In the genomic region with DNA sequence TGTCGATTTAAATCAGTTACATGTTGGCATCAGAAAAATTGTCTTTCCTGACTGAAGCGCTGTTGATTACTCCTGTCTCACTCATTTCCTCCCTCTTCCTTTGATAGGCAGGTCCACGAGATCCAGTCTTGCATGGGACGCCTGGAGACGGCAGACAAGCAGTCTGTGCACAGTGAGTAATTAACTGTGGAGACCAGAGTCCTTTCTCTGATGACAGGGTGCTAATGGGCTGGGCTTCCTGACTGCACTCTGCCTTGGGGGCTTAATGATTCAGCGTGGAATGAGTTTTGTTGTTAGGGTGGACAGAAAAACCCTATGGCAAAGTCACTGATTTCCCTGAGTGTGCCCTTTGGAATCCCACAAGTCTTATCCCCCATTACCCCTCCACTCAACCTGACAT, we compare ENCODE assay signal across 17 cellular contexts. TPM values are rescaled to one million over a fixed set of nuclear protein-coding genes. Genes with fewer than 3 reads are reported as not detected.
DNase-seq lines count a peak whose midpoint lies in the region; ATAC-seq, FAIRE-seq and TF ChIP-seq lines count a peak whose summit lies in the region.
"Had no signal": no experiment of that assay in that cellular context is flagged by ENCODE, and none has a peak within 500 bp of the region (broad histone marks: within the 10 kb centered on the region; RNA-seq: fewer than 3 reads in every experiment).

No MANE protein-coding gene starts in this region.

- peak overlapping the region in 1 of 2 donors; percentile 13 for H3K9ac ChIP-seq in duodenal mucosa (ENCODE audit: low read depth in 1 of 2, low read length in 2 of 2)

- ATAC-seq in mucosa of descending colon (peak; percentile 29), GM18868 (IDR thresholded peaks at IDR 0.05; ENCODE audit: unreplicated experiment) (no peak), GM21360 (IDR thresholded peaks at IDR 0.05; ENCODE audit: unreplicated experiment) (no peak)

- H3K4me1 ChIP-seq in duodenal mucosa (ENCODE audit: control insufficient read depth in 1 of 2, insufficient read depth in 2 of 2, low read length in 2 of 2) (peaks cover 39 to 49% of the 10 kb centered on the region in 2 donors), mucosa of descending colon (ENCODE audit: low read depth) (peaks cover 11% of the 10 kb centered on the region)

- intact Hi-C loops in mucosa of descending colon (cut with DNase I, micrococcal nuclease) = no loop called here

- no peak for FAIRE-seq in GM12892 (lab: Jason Lieb, UNC)

- TF ChIP-seq CTCF in mucosa of descending colon (IDR thresholded peaks at IDR 0.05) = no peak

- TF ChIP-seq POLR2A in GM12892 (IDR thresholded peaks at IDR 0.05; ENCODE audit: low read depth, low read length) = no peak

- in situ Hi-C loops in Caki2 (cut with HindIII; ENCODE audit: low pct_unique_long_range_greater_than_20kb, low sequenced_read_pairs) = no loop called here

- no peaks in the 10 kb centered on the region for H3K27me3 ChIP-seq in duodenal mucosa (ENCODE audit: control insufficient read depth in 1 of 2, insufficient read depth in 2 of 2, low read length in 2 of 2)
- H3K27me3 ChIP-seq: colonic mucosa, neutrophil had no signal

- H3K27ac ChIP-seq in duodenal mucosa (ENCODE audit: low read depth, low read length) = peak overlapping the region; percentile 39
- H3K27ac ChIP-seq: colonic mucosa, HL-60, neutrophil had no signal

- H3K9me3 ChIP-seq in duodenal mucosa (ENCODE audit: control insufficient read depth in 1 of 2, low read length in 2 of 2) (no peaks in the 10 kb centered on the region), mucosa of descending colon (no peaks in the 10 kb centered on the region)
- H3K9me3 ChIP-seq: colonic mucosa, neutrophil had no signal

- no peak overlapping the region for H3K4me3 ChIP-seq in duodenal mucosa (ENCODE audit: low read depth in 1 of 2, low read length in 2 of 2)
- H3K4me3 ChIP-seq in mucosa of descending colon = no peak overlapping the region
- H3K4me3 ChIP-seq: colonic mucosa had no signal

- H3K36me3 ChIP-seq in duodenal mucosa (ENCODE audit: control insufficient read depth in 1 of 2, insufficient read depth in 2 of 2, low read length in 2 of 2) (peaks cover 38 to 39% of the 10 kb centered on the region in 2 donors), mucosa of descending colon (ENCODE audit: low read depth) (peaks cover 8% of the 10 kb centered on the region)

- DNase-seq in Caki2 (ENCODE audit: low read depth) (peak; percentile 74), mucosa of descending colon (no peak), GM12892 (ENCODE audit: insufficient read length) (no peak)
- DNase-seq in activated naive CD4-positive, alpha-beta T cell treated with anti-CD3 and anti-CD28 coated beads, Interleukin-2, amount 50 U/mL, for 16 hours = no peak
- DNase-seq: activated CD8-positive, alpha-beta memory T cell treated with anti-CD3 and anti-CD28 coated beads for 24 hours; activated naive CD4-positive, alpha-beta T cell treated with anti-CD3 and anti-CD28 coated beads, Interleukin-2, amount 10 ng/mL, durations not matched to agents 7 days and 5 days; CD4-positive, CD25-positive, alpha-beta regulatory T cell; colonic mucosa; left cardiac atrium; MM.1S; T-helper 2 cell had no signal

TF ChIP-seq in PFSK-1, 5 proteins besides CTCF, POLR2A, EP300 and RAD21:
- 0 out of 2 replicates have a peak, but pooled peaks have one; percentile 9 for TF ChIP-seq TAF1 (IDR thresholded peaks at IDR 0.05; ENCODE audit: borderline replicate concordance, insufficient read depth, low read length)
- no peak; the same call in 1 of the 2 replicates for TF ChIP-seq POLR2AphosphoS5 (IDR thresholded peaks at IDR 0.05; ENCODE audit: low read depth, low read length)
- peak; percentile 83; the same call in 1 of the 2 replicates for TF ChIP-seq SIN3A (IDR thresholded peaks at IDR 0.05; ENCODE audit: borderline replicate concordance, insufficient read depth, low read length)
- peak in 1 of 2 experiments; percentile 35; a peak in 1 of 4 replicates for TF ChIP-seq REST (IDR thresholded peaks at IDR 0.05; ENCODE audit: insufficient read depth in 1 of 2, low read depth in 2 of 2, low read length in 2 of 2)
- TF ChIP-seq FOXP2 (optimal IDR thresholded peaks at IDR 0.05; ENCODE audit: borderline replicate concordance, extremely low read depth, extremely low read length, insufficient read depth) = no peak

RNA-seq across cellular contexts. Expression of gene GOSR2, which starts 6.5 kb away (rescaled TPM):
- total RNA-seq in Caki2 (2014; rRNA removed; shearing (Covaris generic); ENCODE audit: low replicate concordance) = 43.2 and 48.2 TPM in 2 replicates
- 83.3 TPM for polyA plus RNA-seq in PFSK-1 (2012; ENCODE audit: insufficient read length, low read depth)
- 10 to 100 TPM; 53.7 to 56.5 (median 55.0) TPM for total RNA-seq in mucosa of descending colon
- polyA plus RNA-seq in GM12892 (2012; ENCODE audit: missing spikeins) = 29.6 TPM

RNA-seq across cellular contexts. Expression of gene RPRML, which starts 49.6 kb away (rescaled TPM):
- not detected in 2 replicates for total RNA-seq in Caki2 (2014; rRNA removed; shearing (Covaris generic); ENCODE audit: low replicate concordance)
- not detected for polyA plus RNA-seq in PFSK-1 (2012; ENCODE audit: insufficient read length, low read depth)
- total RNA-seq in mucosa of descending colon = under 1 TPM in 2 of 3 donors, not detected in 1; 0.26 to 0.44 TPM
- not detected for polyA plus RNA-seq in GM12892 (2012; ENCODE audit: missing spikeins)
- total RNA-seq: CD4-positive, CD25-positive, alpha-beta regulatory T cell; colonic mucosa; left cardiac atrium had no signal
- polyA plus RNA-seq: CD4-positive, CD25-positive, alpha-beta regulatory T cell had no signal
